ENCODE assay signal across 10 cellular contexts in genomic region chr5:157459715-157460599, GRCh38. TPM values are rescaled to one million over a fixed set of nuclear protein-coding genes. Genes with fewer than 3 reads are reported as not detected.
DNase-seq lines count a peak whose midpoint lies in the region; ATAC-seq, FAIRE-seq and TF ChIP-seq lines count a peak whose summit lies in the region.
"Had no signal": no experiment of that assay in that cellular context is flagged by ENCODE, and none has a peak within 500 bp of the region (broad histone marks: within the 10 kb centered on the region; RNA-seq: fewer than 3 reads in every experiment).

Gene NIPAL4, plus strand, starts transcription at chr5:157460213. Its CDS starts 108 bp downstream, at chr5:157460321.

- H3K4me3 Mint-ChIP-seq in activated T-cell treated with anti-CD3 and anti-CD28 coated beads, Interleukin-2, amount 50 U/mL, for 4 hours = peak within 1 kb of the TSS; percentile 73
- peak within 1 kb of the TSS; percentile 74 for H3K4me3 Mint-ChIP-seq in glutamatergic neuron (ENCODE audit: unreplicated experiment)

- H3K27ac Mint-ChIP-seq in glutamatergic neuron (ENCODE audit: unreplicated experiment) = no peak within 1 kb of the TSS

- H3K9me3 ChIP-seq in pancreas (no peaks in the 10 kb centered on the region), vagina (no peaks in the 10 kb centered on the region), small intestine (ENCODE audit: control insufficient read depth, low read depth) (no peaks in the 10 kb centered on the region)

- FAIRE-seq in pancreas (lab: Jason Lieb, UNC) (no peak), small intestine (lab: Jason Lieb, UNC) (no peak)
- FAIRE-seq: A204.1, TTC549 had no signal

- peak within 1 kb of the TSS in 2 of 4 donors; percentile 17 to 41 for H3K4me3 ChIP-seq in pancreas
- H3K4me3 ChIP-seq in vagina = peak within 1 kb of the TSS; percentile 51 to 57
- peak within 1 kb of the TSS in 1 of 2 donors; percentile 0 for H3K4me3 ChIP-seq in small intestine (ENCODE audit: low read depth in 1 of 2, low read length in 2 of 2)

- 5% methylated on average over 48 to 54 of the region's 54 CpGs for WGBS in pancreas, 2 donors
- WGBS in small intestine, 3 donors = 1 to 3% (median 2%) methylated on average over 41 to 54 of the region's 54 CpGs

- no peaks in the 10 kb centered on the region for H3K36me3 Mint-ChIP-seq in activated T-cell treated with anti-CD3 and anti-CD28 coated beads, Interleukin-2, amount 50 U/mL, for 4 hours (ENCODE audit: insufficient read depth)
- H3K36me3 Mint-ChIP-seq in glutamatergic neuron (ENCODE audit: unreplicated experiment) = no peaks in the 10 kb centered on the region

- H3K27me3 ChIP-seq in pancreas = peaks cover 0 to 4% (median 0%) of the 10 kb centered on the region in 4 donors
- H3K27me3 ChIP-seq in vagina = no peaks in the 10 kb centered on the region
- H3K27me3 ChIP-seq in small intestine (ENCODE audit: control insufficient read depth in 2 of 2, insufficient read depth in 2 of 2, low read length in 2 of 2) = no peaks in the 10 kb centered on the region

- peaks cover 28% of the 10 kb centered on the region for H3K4me1 Mint-ChIP-seq in activated T-cell treated with anti-CD3 and anti-CD28 coated beads, Interleukin-2, amount 50 U/mL, for 4 hours (ENCODE audit: low read depth)
- peaks cover 3% of the 10 kb centered on the region for H3K4me1 Mint-ChIP-seq in glutamatergic neuron (ENCODE audit: low read depth, unreplicated experiment)

- no peaks in the 10 kb centered on the region for H3K9me3 Mint-ChIP-seq in activated T-cell treated with anti-CD3 and anti-CD28 coated beads, Interleukin-2, amount 50 U/mL, for 4 hours
- H3K9me3 Mint-ChIP-seq in glutamatergic neuron (ENCODE audit: unreplicated experiment) = no peaks in the 10 kb centered on the region

- H3K27ac ChIP-seq in pancreas (no peak within 1 kb of the TSS), vagina (peak within 1 kb of the TSS; percentile 78), small intestine (ENCODE audit: low read depth in 1 of 2, low read length in 1 of 2) (no peak within 1 kb of the TSS)

- ATAC-seq in activated T-cell treated with anti-CD3 and anti-CD28 coated beads, Interleukin-2, amount 50 U/mL, for 4 hours = peak; percentile 49 to 51
- peak in 3 of 4 donors; percentile 36 to 41 (median 38) for ATAC-seq in pancreas

- no peak for TF ChIP-seq POLR2A in vagina (IDR thresholded peaks at IDR 0.05)

- peaks cover 24% of the 10 kb centered on the region for H3K27me3 Mint-ChIP-seq in activated T-cell treated with anti-CD3 and anti-CD28 coated beads, Interleukin-2, amount 50 U/mL, for 4 hours (ENCODE audit: low read depth)
- peaks cover 16% of the 10 kb centered on the region for H3K27me3 Mint-ChIP-seq in glutamatergic neuron (ENCODE audit: unreplicated experiment)

- H3K4me1 ChIP-seq in pancreas (peaks cover 0 to 5% (median 4%) of the 10 kb centered on the region in 3 donors), vagina (peaks cover 49% of the 10 kb centered on the region), small intestine (ENCODE audit: control insufficient read depth in 2 of 2, insufficient read depth in 1 of 2, low read depth in 1 of 2, low read length in 1 of 2) (peaks cover 0 to 4% of the 10 kb centered on the region in 2 donors)

- intact Hi-C loops in pancreas (cut with DNase I) = no loop called here
- intact Hi-C loops in vagina (cut with DNase I) = loop anchor here (10.0 kb wide), 1 partner anchor 95 kb away; no protein-coding TSS in a partner anchor

- no peak for TF ChIP-seq CTCF in glutamatergic neuron (IDR thresholded peaks at IDR 0.05; ENCODE audit: partially characterized antibody, unreplicated experiment)
- TF ChIP-seq CTCF in pancreas (IDR thresholded peaks at IDR 0.05) = no peak
- TF ChIP-seq CTCF in vagina (IDR thresholded peaks at IDR 0.05) = no peak

- H3K36me3 ChIP-seq in pancreas = no peaks in the 10 kb centered on the region
- H3K36me3 ChIP-seq in vagina = no peaks in the 10 kb centered on the region
- H3K36me3 ChIP-seq in small intestine (ENCODE audit: control insufficient read depth in 2 of 2, insufficient read depth in 2 of 2, low read length in 2 of 2) = no peaks in the 10 kb centered on the region

- DNase-seq in DMS53 (lab: John Stamatoyannopoulos, UW) = peak; percentile 52
- no peak for DNase-seq in DMS53 treated with DMSO at 0.1 percent for 48 hours (lab: John Stamatoyannopoulos, UW; ENCODE audit: unreplicated experiment)
- DNase-seq in activated T-cell treated with anti-CD3 and anti-CD28 coated beads, Interleukin-2, amount 50 U/mL, for 4 hours = peak; percentile 37
- peak; percentile 34 for DNase-seq in glutamatergic neuron
- peak in 2 of 6 donors; percentile 59 to 74 for DNase-seq in pancreas
- no peak for DNase-seq in vagina (ENCODE audit: extremely low spot score in 2 of 2)
- DNase-seq in small intestine = no peak
- no peak for DNase-seq in mesenteric fat pad (ENCODE audit: low spot score)

RNA-seq across cellular contexts. Expression of gene NIPAL4, which starts in this region (rescaled TPM):
- 1 to 10 TPM; 3.7 to 5.0 (median 3.8) TPM for total RNA-seq in activated T-cell treated with anti-CD3 and anti-CD28 coated beads, Interleukin-2, amount 50 U/mL, for 4 hours
- not detected for total RNA-seq in glutamatergic neuron (ENCODE audit: unreplicated experiment)
- not detected for total RNA-seq in pancreas
- under 1 TPM in 1 of 2 donors, not detected in 1; 0.07 TPM for polyA plus RNA-seq in pancreas
- 12.0 TPM for total RNA-seq in vagina
- under 1 TPM in 1 of 3 donors, not detected in 2; 0.10 TPM for polyA plus RNA-seq in small intestine
- not detected for total RNA-seq in mesenteric fat pad

Comparison
In these comparisons a context has a peak if more than half of its experiments do, and no peak if none do; other contexts are left out.
1. DNase-seq: peak in DMS53 (single experiment) and activated T-cell treated with anti-CD3 and anti-CD28 coated beads, Interleukin-2, amount 50 U/mL, for 4 hours (single experiment); none in DMS53 treated with DMSO at 0.1 percent for 48 hours (single experiment), vagina (0 of 2), small intestine (single experiment) and mesenteric fat pad (single experiment).
2. Peak in DNase-seq in glutamatergic neuron; RNA of the gene not detected or under 1 TPM.
3. Peak in ATAC-seq in pancreas; RNA of the gene not detected or under 1 TPM.